ENCODE assay signal across 1 cellular context in the genomic region with DNA sequence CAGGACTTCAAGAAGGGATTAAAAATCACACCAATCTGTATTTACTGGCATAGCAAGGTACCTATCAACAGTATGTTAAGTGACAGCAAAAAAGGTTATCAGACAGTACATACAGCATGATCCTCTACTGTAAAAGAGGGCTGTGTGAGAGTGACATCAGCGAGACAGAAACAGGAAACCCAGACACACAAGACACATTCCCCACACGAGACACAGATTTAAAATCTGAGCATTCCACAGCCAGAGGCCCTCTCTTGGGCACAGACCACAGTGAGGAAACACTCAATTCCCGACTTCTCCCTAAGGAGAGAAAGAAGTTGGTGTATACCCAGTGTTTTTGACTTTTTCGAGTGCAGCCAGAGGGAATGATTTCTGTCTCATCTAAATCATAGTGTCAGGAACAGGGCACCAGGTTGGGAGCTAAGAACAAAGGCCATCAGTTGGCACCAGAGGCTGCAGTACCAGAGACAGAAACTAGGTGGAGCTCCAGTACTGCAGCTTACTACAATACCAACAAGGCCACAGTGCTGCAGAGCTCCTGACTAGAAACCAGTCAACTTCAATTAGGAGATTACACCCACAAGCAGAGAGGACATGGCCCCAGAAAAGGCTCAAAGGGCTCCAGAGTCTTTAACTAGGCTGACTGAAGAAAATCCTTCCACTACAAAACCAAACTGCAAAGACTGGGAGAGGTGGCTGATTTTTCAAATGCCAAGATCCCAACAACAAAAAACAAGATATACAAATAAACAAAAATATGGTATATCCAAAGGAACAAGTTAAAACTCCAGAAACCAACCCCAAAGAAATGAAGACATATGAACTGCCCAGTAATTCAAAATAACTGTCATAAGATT.
TF ChIP-seq lines count a peak whose summit lies in the region.

No MANE protein-coding gene starts in this region.

TF ChIP-seq in K562, 482 proteins besides CTCF, POLR2A, EP300 and RAD21 (continued from another document):
- TF ChIP-seq, protein P1, sequence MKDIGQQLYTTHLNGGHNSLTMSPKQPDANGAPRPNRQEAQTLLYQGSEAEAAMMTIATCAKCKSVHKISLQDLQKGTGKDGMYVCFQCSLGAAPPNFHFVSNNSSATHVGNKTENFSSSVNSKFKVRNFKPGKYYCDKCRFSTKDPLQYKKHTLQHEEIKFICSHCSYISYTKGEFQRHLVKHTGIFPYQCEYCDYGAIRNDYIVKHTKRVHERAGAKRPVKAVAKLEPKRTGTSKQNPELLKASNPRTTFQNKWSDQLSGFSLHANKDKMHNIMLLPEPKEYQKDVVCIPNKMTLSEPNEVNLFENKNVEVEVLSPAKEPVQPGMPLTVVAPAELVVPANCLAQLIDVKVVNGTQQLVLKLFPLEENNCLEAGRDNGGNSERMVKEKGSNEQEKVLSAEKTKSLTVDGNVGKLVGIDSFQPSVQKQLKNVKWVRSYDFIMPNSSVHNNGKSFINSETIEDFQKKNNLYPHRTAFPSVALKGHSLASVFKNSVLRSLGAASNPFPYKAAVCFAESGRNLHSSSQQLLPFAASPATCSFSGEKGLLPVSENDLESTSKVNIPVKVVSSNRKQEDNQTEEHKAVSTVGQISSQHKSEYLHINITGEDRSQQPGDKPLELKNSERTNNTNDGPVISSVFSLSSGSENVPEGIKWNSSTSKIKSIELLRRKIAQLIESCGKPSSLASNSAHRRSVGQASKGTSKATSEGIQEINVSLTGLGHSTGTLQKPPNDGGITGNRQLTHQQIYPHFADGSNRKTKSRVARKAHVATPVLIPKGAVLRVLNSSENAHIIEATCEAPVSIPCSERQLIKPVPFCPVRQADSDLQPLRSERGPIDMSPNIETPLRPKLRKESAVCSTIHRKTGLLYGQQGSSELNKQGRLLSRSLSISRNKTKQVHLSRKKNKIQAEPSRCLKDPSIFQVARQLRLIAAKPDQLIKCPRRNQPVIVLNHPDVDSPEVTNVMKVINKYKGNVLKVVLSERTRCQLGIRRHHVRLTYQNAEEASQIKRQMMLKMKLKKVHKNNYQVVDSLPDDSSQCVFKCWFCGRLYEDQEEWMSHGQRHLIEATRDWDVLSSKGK (CRISPR knock-in tag; IDR thresholded peaks at IDR 0.05), result no peak
- TF ChIP-seq CC2D1A (IDR thresholded peaks at IDR 0.05) (no peak), ARID2 (IDR thresholded peaks at IDR 0.05) (peak; percentile 63), NFE2L1 (tag; IDR thresholded peaks at IDR 0.05; ENCODE audit: borderline replicate concordance, low read depth) (no peak), SUPT5H (IDR thresholded peaks at IDR 0.05) (no peak), MEF2D (tag; conservative IDR thresholded peaks at IDR 0.05; ENCODE audit: low read depth) (no peak), XRCC4 (IDR thresholded peaks at IDR 0.05; ENCODE audit: extremely low read depth, insufficient read depth, insufficient read length) (no peak), TAF7 (tag; IDR thresholded peaks at IDR 0.05) (no peak), KLF16 (IDR thresholded peaks at IDR 0.05) (0 out of 2 replicates have a peak, but pooled peaks have one; percentile 15), FOXP1 (CRISPR knock-in tag; IDR thresholded peaks at IDR 0.05) (no peak), DEAF1 (CRISPR knock-in tag; IDR thresholded peaks at IDR 0.05) (peak; percentile 62), RB1 (IDR thresholded peaks at IDR 0.05; ENCODE audit: low read depth) (peak; percentile 29; the same call in 1 of the 2 replicates), REST (CRISPR knock-in tag; IDR thresholded peaks at IDR 0.05; ENCODE audit: low read depth) (no peak), STAG1 (CRISPR knock-in tag; IDR thresholded peaks at IDR 0.05; ENCODE audit: borderline replicate concordance) (peak; percentile 40; the same call in 1 of the 2 replicates), KDM1A (IDR thresholded peaks at IDR 0.05) (peak in 1 of 2 experiments; percentile 45; a peak in 1 of 4 replicates), SMC3 (conservative IDR thresholded peaks at IDR 0.05; ENCODE audit: insufficient read depth, low read depth, low read length) (peak; percentile 89), TRIM28 (IDR thresholded peaks at IDR 0.05) (no peak), LARP7 (IDR thresholded peaks at IDR 0.05) (no peak), ZNF347 (CRISPR knock-in tag; IDR thresholded peaks at IDR 0.05; ENCODE audit: low read depth) (no peak)
- TF ChIP-seq, protein P2, sequence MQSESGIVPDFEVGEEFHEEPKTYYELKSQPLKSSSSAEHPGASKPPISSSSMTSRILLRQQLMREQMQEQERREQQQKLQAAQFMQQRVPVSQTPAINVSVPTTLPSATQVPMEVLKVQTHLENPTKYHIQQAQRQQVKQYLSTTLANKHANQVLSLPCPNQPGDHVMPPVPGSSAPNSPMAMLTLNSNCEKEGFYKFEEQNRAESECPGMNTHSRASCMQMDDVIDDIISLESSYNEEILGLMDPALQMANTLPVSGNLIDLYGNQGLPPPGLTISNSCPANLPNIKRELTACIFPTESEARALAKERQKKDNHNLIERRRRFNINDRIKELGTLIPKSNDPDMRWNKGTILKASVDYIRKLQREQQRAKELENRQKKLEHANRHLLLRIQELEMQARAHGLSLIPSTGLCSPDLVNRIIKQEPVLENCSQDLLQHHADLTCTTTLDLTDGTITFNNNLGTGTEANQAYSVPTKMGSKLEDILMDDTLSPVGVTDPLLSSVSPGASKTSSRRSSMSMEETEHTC (IDR thresholded peaks at IDR 0.05), result no peak
- TF ChIP-seq, protein P3, sequence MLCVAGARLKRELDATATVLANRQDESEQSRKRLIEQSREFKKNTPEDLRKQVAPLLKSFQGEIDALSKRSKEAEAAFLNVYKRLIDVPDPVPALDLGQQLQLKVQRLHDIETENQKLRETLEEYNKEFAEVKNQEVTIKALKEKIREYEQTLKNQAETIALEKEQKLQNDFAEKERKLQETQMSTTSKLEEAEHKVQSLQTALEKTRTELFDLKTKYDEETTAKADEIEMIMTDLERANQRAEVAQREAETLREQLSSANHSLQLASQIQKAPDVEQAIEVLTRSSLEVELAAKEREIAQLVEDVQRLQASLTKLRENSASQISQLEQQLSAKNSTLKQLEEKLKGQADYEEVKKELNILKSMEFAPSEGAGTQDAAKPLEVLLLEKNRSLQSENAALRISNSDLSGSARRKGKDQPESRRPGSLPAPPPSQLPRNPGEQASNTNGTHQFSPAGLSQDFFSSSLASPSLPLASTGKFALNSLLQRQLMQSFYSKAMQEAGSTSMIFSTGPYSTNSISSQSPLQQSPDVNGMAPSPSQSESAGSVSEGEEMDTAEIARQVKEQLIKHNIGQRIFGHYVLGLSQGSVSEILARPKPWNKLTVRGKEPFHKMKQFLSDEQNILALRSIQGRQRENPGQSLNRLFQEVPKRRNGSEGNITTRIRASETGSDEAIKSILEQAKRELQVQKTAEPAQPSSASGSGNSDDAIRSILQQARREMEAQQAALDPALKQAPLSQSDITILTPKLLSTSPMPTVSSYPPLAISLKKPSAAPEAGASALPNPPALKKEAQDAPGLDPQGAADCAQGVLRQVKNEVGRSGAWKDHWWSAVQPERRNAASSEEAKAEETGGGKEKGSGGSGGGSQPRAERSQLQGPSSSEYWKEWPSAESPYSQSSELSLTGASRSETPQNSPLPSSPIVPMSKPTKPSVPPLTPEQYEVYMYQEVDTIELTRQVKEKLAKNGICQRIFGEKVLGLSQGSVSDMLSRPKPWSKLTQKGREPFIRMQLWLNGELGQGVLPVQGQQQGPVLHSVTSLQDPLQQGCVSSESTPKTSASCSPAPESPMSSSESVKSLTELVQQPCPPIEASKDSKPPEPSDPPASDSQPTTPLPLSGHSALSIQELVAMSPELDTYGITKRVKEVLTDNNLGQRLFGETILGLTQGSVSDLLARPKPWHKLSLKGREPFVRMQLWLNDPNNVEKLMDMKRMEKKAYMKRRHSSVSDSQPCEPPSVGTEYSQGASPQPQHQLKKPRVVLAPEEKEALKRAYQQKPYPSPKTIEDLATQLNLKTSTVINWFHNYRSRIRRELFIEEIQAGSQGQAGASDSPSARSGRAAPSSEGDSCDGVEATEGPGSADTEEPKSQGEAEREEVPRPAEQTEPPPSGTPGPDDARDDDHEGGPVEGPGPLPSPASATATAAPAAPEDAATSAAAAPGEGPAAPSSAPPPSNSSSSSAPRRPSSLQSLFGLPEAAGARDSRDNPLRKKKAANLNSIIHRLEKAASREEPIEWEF (CRISPR knock-in tag; IDR thresholded peaks at IDR 0.05), result no peak
- TF ChIP-seq, protein P4, sequence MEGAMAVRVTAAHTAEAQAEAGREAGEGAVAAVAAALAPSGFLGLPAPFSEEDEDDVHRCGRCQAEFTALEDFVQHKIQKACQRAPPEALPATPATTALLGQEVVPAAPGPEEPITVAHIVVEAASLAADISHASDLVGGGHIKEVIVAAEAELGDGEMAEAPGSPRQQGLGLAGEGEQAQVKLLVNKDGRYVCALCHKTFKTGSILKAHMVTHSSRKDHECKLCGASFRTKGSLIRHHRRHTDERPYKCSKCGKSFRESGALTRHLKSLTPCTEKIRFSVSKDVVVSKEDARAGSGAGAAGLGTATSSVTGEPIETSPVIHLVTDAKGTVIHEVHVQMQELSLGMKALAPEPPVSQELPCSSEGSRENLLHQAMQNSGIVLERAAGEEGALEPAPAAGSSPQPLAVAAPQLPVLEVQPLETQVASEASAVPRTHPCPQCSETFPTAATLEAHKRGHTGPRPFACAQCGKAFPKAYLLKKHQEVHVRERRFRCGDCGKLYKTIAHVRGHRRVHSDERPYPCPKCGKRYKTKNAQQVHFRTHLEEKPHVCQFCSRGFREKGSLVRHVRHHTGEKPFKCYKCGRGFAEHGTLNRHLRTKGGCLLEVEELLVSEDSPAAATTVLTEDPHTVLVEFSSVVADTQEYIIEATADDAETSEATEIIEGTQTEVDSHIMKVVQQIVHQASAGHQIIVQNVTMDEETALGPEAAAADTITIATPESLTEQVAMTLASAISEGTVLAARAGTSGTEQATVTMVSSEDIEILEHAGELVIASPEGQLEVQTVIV (CRISPR knock-in tag; IDR thresholded peaks at IDR 0.05; ENCODE audit: borderline replicate concordance), result no peak
